ENCODE assay signal across 26 cellular contexts in genomic region chr11:134478611-134479010, GRCh38.
"Had no signal": no experiment of that assay in that cellular context is flagged by ENCODE, and none has a peak within 500 bp of the region (broad histone marks: within the 10 kb centered on the region; RNA-seq: fewer than 3 reads in every experiment).

No MANE protein-coding gene starts in this region.

- ATAC-seq: left lobe of liver; mucosa of descending colon; natural killer cell treated with Interleukin-12 subunit alpha and Interleukin-12 subunit beta and Interleukin-15 and Interleukin-18, amount 100 ng/mL, for 72 hours; sciatic nerve; stimulated activated naive CD8-positive, alpha-beta T cell treated with anti-CD3 and anti-CD28 coated beads, Interleukin-15, amount 100 ng/mL, for 72 hours had no signal

- H3K27me3 ChIP-seq: colonic mucosa, right atrium auricular region, transverse colon had no signal

- H3K27ac Mint-ChIP-seq: dendritic cell treated with granulocyte-macrophage colony-stimulating factor and Interleukin-4, amounts not matched to agents 40 ng/mL and 50 ng/mL, for 4 days; memory B cell; mesothelial cell of epicardium; naive B cell; natural killer cell treated with Interleukin-12 subunit alpha and Interleukin-12 subunit beta and Interleukin-15 and Interleukin-18, amount 100 ng/mL, for 72 hours; neural progenitor cell; progenitor cell of endocrine pancreas; stimulated activated naive CD8-positive, alpha-beta T cell treated with anti-CD3 and anti-CD28 coated beads, Interleukin-15, amount 100 ng/mL, for 72 hours had no signal

- H3K4me3 Mint-ChIP-seq: dendritic cell treated with granulocyte-macrophage colony-stimulating factor and Interleukin-4, amounts not matched to agents 40 ng/mL and 50 ng/mL, for 4 days; memory B cell; mesothelial cell of epicardium; naive B cell; natural killer cell treated with Interleukin-12 subunit alpha and Interleukin-12 subunit beta and Interleukin-15 and Interleukin-18, amount 100 ng/mL, for 72 hours; neural progenitor cell; stimulated activated naive CD8-positive, alpha-beta T cell treated with anti-CD3 and anti-CD28 coated beads, Interleukin-15, amount 100 ng/mL, for 72 hours had no signal

- H3K36me3 ChIP-seq: colonic mucosa, neural progenitor cell, right atrium auricular region, suprapubic skin, transverse colon had no signal

- H3K4me1 Mint-ChIP-seq: memory B cell; mesothelial cell of epicardium; naive B cell; stimulated activated naive CD8-positive, alpha-beta T cell treated with anti-CD3 and anti-CD28 coated beads, Interleukin-15, amount 100 ng/mL, for 72 hours had no signal

- H3K4me3 ChIP-seq: colonic mucosa, lung, mucosa of descending colon, neural progenitor cell, right atrium auricular region, smooth muscle cell, suprapubic skin, transverse colon had no signal

- DNase-seq: colonic mucosa; effector CD8-positive, alpha-beta T cell; erythroblast; kidney; mucosa of descending colon; naive B cell; stimulated activated CD4-positive, alpha-beta T cell treated with anti-CD3 and anti-CD28 coated beads, Interleukin-12 subunit alpha, Interleukin-12 subunit beta, amount 100 ng/mL, for 4 hours; stimulated activated CD4-positive, alpha-beta T cell treated with anti-CD3 and anti-CD28 coated beads, Interleukin-1b, Interleukin-23, amount 100 ng/mL, for 48 hours; stimulated activated CD4-positive, alpha-beta T cell treated with anti-CD3 and anti-CD28 coated beads, Interleukin-4, amount 100 ng/mL, for 1 hour; stimulated activated CD8-positive, alpha-beta memory T cell treated with anti-CD3 and anti-CD28 coated beads, Interleukin-4, amount 100 ng/mL, for 48 hours; stimulated activated naive CD4-positive, alpha-beta T cell; stimulated activated naive CD8-positive, alpha-beta T cell treated with anti-CD3 and anti-CD28 coated beads, Interleukin-15, amount 100 ng/mL, for 72 hours; transverse colon had no signal

- H3K4me1 ChIP-seq: colonic mucosa, neural progenitor cell, parathyroid adenoma, right atrium auricular region, suprapubic skin, transverse colon had no signal

- H3K36me3 Mint-ChIP-seq: memory B cell; mesothelial cell of epicardium; naive B cell; natural killer cell treated with Interleukin-12 subunit alpha and Interleukin-12 subunit beta and Interleukin-15 and Interleukin-18, amount 100 ng/mL, for 72 hours; neural progenitor cell had no signal

- H3K27ac ChIP-seq: colonic mucosa, neural progenitor cell, parathyroid adenoma, right atrium auricular region, suprapubic skin, transverse colon had no signal

- H3K9me3 ChIP-seq: colonic mucosa, mucosa of descending colon, right atrium auricular region, suprapubic skin, transverse colon had no signal

- H3K9me3 Mint-ChIP-seq: dendritic cell treated with granulocyte-macrophage colony-stimulating factor and Interleukin-4, amounts not matched to agents 40 ng/mL and 50 ng/mL, for 4 days; mesothelial cell of epicardium; natural killer cell treated with Interleukin-12 subunit alpha and Interleukin-12 subunit beta and Interleukin-15 and Interleukin-18, amount 100 ng/mL, for 72 hours; neural progenitor cell; stimulated activated naive CD8-positive, alpha-beta T cell treated with anti-CD3 and anti-CD28 coated beads, Interleukin-15, amount 100 ng/mL, for 72 hours had no signal
